In the genomic region with DNA sequence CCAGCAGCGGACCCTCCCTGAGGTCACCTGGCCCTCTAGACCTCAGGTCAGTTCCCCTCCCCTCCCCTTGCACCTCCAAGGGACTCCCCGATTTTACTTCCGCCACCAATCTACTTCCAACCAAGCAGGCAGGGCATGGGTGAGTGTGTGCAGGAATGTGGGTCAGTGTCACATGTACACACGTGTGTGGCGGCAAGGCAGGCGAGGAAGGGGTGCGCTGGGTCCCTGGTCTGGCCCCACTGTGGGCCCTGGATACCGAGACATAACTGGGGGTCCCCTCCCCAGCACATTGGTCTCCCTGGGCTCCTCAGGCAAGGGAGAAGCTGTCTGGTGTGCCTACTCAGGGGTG, we compare ENCODE assay signal across 21 cellular contexts. TPM values are rescaled to one million over a fixed set of nuclear protein-coding genes. Genes with fewer than 3 reads are reported as not detected.
A peak's percentile ranks its signal among the peaks of the same experiment; 100 is the strongest.
DNase-seq lines count a peak whose midpoint lies in the region; ATAC-seq and TF ChIP-seq lines count a peak whose summit lies in the region.
"Had no signal": no experiment of that assay in that cellular context is flagged by ENCODE, and none has a peak within 500 bp of the region (broad histone marks: within the 10 kb centered on the region; RNA-seq: fewer than 3 reads in every experiment).

No MANE protein-coding gene starts in this region.

- no peaks in the 10 kb centered on the region for H3K9me3 Mint-ChIP-seq in MCF 10A (ENCODE audit: unreplicated experiment)
- H3K9me3 Mint-ChIP-seq: CD8-positive, alpha-beta T cell; GM23338 had no signal

- H3K27me3 Mint-ChIP-seq in MCF 10A (ENCODE audit: insufficient read depth, unreplicated experiment) = no peaks in the 10 kb centered on the region

- TF ChIP-seq CTCF in breast epithelium (IDR thresholded peaks at IDR 0.05) = no peak
- TF ChIP-seq CTCF in MCF 10A (IDR thresholded peaks at IDR 0.05; ENCODE audit: unreplicated experiment) = no peak
- TF ChIP-seq CTCF in esophagus muscularis mucosa (IDR thresholded peaks at IDR 0.05) = no peak
- TF ChIP-seq CTCF in vagina (IDR thresholded peaks at IDR 0.05) = no peak

- peaks cover 7 to 29% of the 10 kb centered on the region in 2 donors for H3K4me1 ChIP-seq in breast epithelium
- H3K4me1 ChIP-seq in esophagus muscularis mucosa = peaks cover 71 to 96% (median 95%) of the 10 kb centered on the region in 4 donors
- H3K4me1 ChIP-seq in rectal smooth muscle tissue (ENCODE audit: control insufficient read depth, insufficient read depth, low read length) = peaks cover 79% of the 10 kb centered on the region
- peaks cover 91% of the 10 kb centered on the region for H3K4me1 ChIP-seq in vagina

- H3K9me3 ChIP-seq in breast epithelium (no peaks in the 10 kb centered on the region), esophagus muscularis mucosa (no peaks in the 10 kb centered on the region), vagina (no peaks in the 10 kb centered on the region)
- H3K9me3 ChIP-seq: BE2C, MG63 had no signal

- H3K4me1 Mint-ChIP-seq in MCF 10A (ENCODE audit: insufficient read depth, unreplicated experiment) = peaks cover 60% of the 10 kb centered on the region

- H3K4me3 ChIP-seq in breast epithelium (no peak overlapping the region), esophagus muscularis mucosa (peak overlapping the region in 1 of 4 donors; percentile 8), rectal smooth muscle tissue (ENCODE audit: low read length) (no peak overlapping the region), vagina (no peak overlapping the region)
- H3K4me3 ChIP-seq: GM23338, MG63 had no signal

- H3K27me3 ChIP-seq in breast epithelium (no peaks in the 10 kb centered on the region), esophagus muscularis mucosa (no peaks in the 10 kb centered on the region), rectal smooth muscle tissue (ENCODE audit: control insufficient read depth, insufficient read depth, low read length) (no peaks in the 10 kb centered on the region), vagina (no peaks in the 10 kb centered on the region)
- H3K27me3 ChIP-seq: BE2C, MG63 had no signal

- no peaks in the 10 kb centered on the region for H3K36me3 ChIP-seq in breast epithelium
- no peaks in the 10 kb centered on the region for H3K36me3 ChIP-seq in esophagus muscularis mucosa
- no peaks in the 10 kb centered on the region for H3K36me3 ChIP-seq in rectal smooth muscle tissue (ENCODE audit: control insufficient read depth, insufficient read depth, low read length)
- H3K36me3 ChIP-seq in vagina = no peaks in the 10 kb centered on the region
- H3K36me3 ChIP-seq: BE2C, MG63 had no signal

- BruUV-seq in MCF 10A (replicated peaks; lab: Mats Ljungman, UMichigan) = no TSS peak

- TF ChIP-seq EP300 in esophagus muscularis mucosa (IDR thresholded peaks at IDR 0.05) = no peak

- TF ChIP-seq POLR2A in breast epithelium (IDR thresholded peaks at IDR 0.05) (no peak), esophagus muscularis mucosa (IDR thresholded peaks at IDR 0.05; ENCODE audit: low read depth) (no peak), vagina (IDR thresholded peaks at IDR 0.05) (no peak)

- ATAC-seq in GM21390 (IDR thresholded peaks at IDR 0.05; ENCODE audit: unreplicated experiment) (no peak), HG02759 (IDR thresholded peaks at IDR 0.05; ENCODE audit: unreplicated experiment) (no peak)
- ATAC-seq: CD8-positive, alpha-beta T cell; GM23338; HepG2; PC-3 had no signal

- H3K4me3 Mint-ChIP-seq in MCF 10A (ENCODE audit: unreplicated experiment) = no peak overlapping the region
- H3K4me3 Mint-ChIP-seq: CD8-positive, alpha-beta T cell; GM23338 had no signal

- no peak overlapping the region for H3K27ac Mint-ChIP-seq in MCF 10A (ENCODE audit: low read depth, unreplicated experiment)
- H3K27ac Mint-ChIP-seq: CD8-positive, alpha-beta T cell; GM23338 had no signal

- H3K9ac ChIP-seq in rectal smooth muscle tissue (ENCODE audit: low read length) = no peak overlapping the region
- H3K9ac ChIP-seq: KMS-11 had no signal

- H3K36me3 Mint-ChIP-seq in MCF 10A (ENCODE audit: insufficient read depth, unreplicated experiment) = peaks cover 11% of the 10 kb centered on the region
- H3K36me3 Mint-ChIP-seq: CD8-positive, alpha-beta T cell had no signal

- CTCF ChIA-PET in MCF 10A (lab: Yijun Ruan, JAX) = no interaction called here

- H3K27ac ChIP-seq in breast epithelium (peak overlapping the region; percentile 35 to 57), esophagus muscularis mucosa (replicated peaks in 1 of 4) (peak overlapping the region; percentile 88 to 98 (median 96)), rectal smooth muscle tissue (ENCODE audit: low read depth, low read length) (peak overlapping the region; percentile 98), vagina (peak overlapping the region; percentile 81)
- H3K27ac ChIP-seq: 22Rv1, KMS-11 had no signal

- intact Hi-C loops in breast epithelium (cut with DNase I; ENCODE audit: low total_unique reads) = no loop called here
- intact Hi-C loops in MCF 10A (cut with micrococcal nuclease) = no loop called here
- intact Hi-C loops in esophagus muscularis mucosa (cut with DNase I) = no loop called here
- intact Hi-C loops in vagina (cut with DNase I) = no loop called here

- DNase-seq in breast epithelium (ENCODE audit: low spot score in 2 of 2) (no peak), MCF 10A (ENCODE audit: unreplicated experiment) (no peak), esophagus muscularis mucosa (ENCODE audit: extremely low spot score) (no peak), vagina (ENCODE audit: extremely low spot score in 2 of 2) (no peak)
- no peak for DNase-seq in stimulated activated naive CD4-positive, alpha-beta T cell treated with Interleukin-2 at 50 U/mL for 16 hours (lab: John Stamatoyannopoulos, UW)
- DNase-seq: BE2C; CD8-positive, alpha-beta T cell; DMS79; MG63; NCI-H1092; NCI-H1694; NCI-H510A treated with DMSO at 0.1 percent for 48 hours; NCI-H82; PC-3 had no signal

- 100% methylated on average over 1 of the region's 8 CpGs for WGBS in esophagus muscularis mucosa

- POLR2A ChIA-PET in MCF 10A (lab: Yijun Ruan, JAX) = no interaction called here

RNA-seq across cellular contexts. Expression of a gene that starts 14.3 kb away (rescaled TPM):
- 10 to 100 TPM in 2 of 3 donors, 1 to 10 TPM in 1; 6.3 to 42.9 (median 17.0) TPM for total RNA-seq in breast epithelium
- total RNA-seq in MCF 10A (2022) = 0.05 and 0.21 TPM in 2 replicates
- total RNA-seq in esophagus muscularis mucosa = 100 to 1,000 TPM; 133 to 386 (median 182) TPM
- 23.1 TPM for total RNA-seq in vagina
- total RNA-seq: CD8-positive, alpha-beta T cell had no signal

RNA-seq across cellular contexts. Expression of a gene that starts 50.7 kb away (rescaled TPM):
- total RNA-seq in breast epithelium (10 to 100 TPM; 32.8 to 42.7 (median 36.3) TPM), MCF 10A (2022) (14.3 and 15.2 TPM in 2 replicates), esophagus muscularis mucosa (10 to 100 TPM; 27.8 to 47.6 (median 40.1) TPM), vagina (23.6 TPM)

RNA-seq across cellular contexts. Expression of a gene that starts 58.3 kb away (rescaled TPM):
- total RNA-seq in breast epithelium = 100 to 1,000 TPM; 144 to 194 (median 175) TPM
- 45.8 and 58.0 TPM in 2 replicates for total RNA-seq in MCF 10A (2022)
- total RNA-seq in esophagus muscularis mucosa = 10 to 100 TPM; 49.0 to 83.5 (median 62.1) TPM
- total RNA-seq in vagina = 109 TPM

Comparison
In these comparisons a context has a peak if more than half of its experiments do, and no peak if none do; other contexts are left out.
1. H3K27ac ChIP-seq: peak in every context shown above with its lines; median percentile 98 in rectal smooth muscle tissue; 96 in esophagus muscularis mucosa; 81 in vagina; 46 in breast epithelium.